31 cellular contexts compared by ENCODE assay signal in genomic region chr13:111855016-111855590, GRCh38.
"Had no signal": no experiment of that assay in that cellular context is flagged by ENCODE, and none has a peak within 500 bp of the region (broad histone marks: within the 10 kb centered on the region; RNA-seq: fewer than 3 reads in every experiment).

No MANE protein-coding gene starts in this region.

- H3K27ac ChIP-seq: adrenal gland, body of pancreas, coronary artery, dorsolateral prefrontal cortex, foreskin keratinocyte, gastrocnemius medialis, heart left ventricle had no signal

- H3K4me3 ChIP-seq: adrenal gland, body of pancreas, coronary artery, dorsolateral prefrontal cortex, gastrocnemius medialis, heart left ventricle had no signal

- DNase-seq: activated CD4-positive, alpha-beta memory T cell treated with anti-CD3 and anti-CD28 coated beads for 36 hours; activated CD4-positive, alpha-beta T cell treated with anti-CD3 and anti-CD28 coated beads for 36 hours; activated CD4-positive, alpha-beta T cell treated with anti-CD3 and anti-CD28 coated beads, Interleukin-2, amount 10 ng/mL, durations not matched to agents 24 days and 14 days; activated CD4-positive, CD25-positive, alpha-beta regulatory T cell; activated CD4-positive, CD25-positive, alpha-beta regulatory T cell treated with anti-CD3 and anti-CD28 coated beads, Interleukin-2, amount 50 U/mL, for 72 hours; activated CD8-positive, alpha-beta memory T cell treated with anti-CD3 and anti-CD28 coated beads, Interleukin-2, amount 10 ng/mL, durations not matched to agents 7 days and 5 days; activated CD8-positive, alpha-beta memory T cell treated with anti-CD3 and anti-CD28 coated beads, Interleukin-2, amount 50 U/mL, for 4 hours; activated CD8-positive, alpha-beta T cell treated with anti-CD3 and anti-CD28 coated beads, Interleukin-2, amount 10 ng/mL, durations not matched to agents 7 days and 5 days; activated effector memory CD4-positive, alpha-beta T cell treated with anti-CD3 and anti-CD28 coated beads, Interleukin-2, amount 50 U/mL, for 16 hours; activated naive CD4-positive, alpha-beta T cell treated with anti-CD3 and anti-CD28 coated beads for 36 hours; activated naive CD8-positive, alpha-beta T cell treated with anti-CD3 and anti-CD28 coated beads for 36 hours; activated naive CD8-positive, alpha-beta T cell treated with anti-CD3 and anti-CD28 coated beads, Interleukin-2, amount 50 U/mL, for 24 hours; activated T-cell treated with anti-CD3 and anti-CD28 coated beads, Interleukin-2, amount 50 U/mL, for 1 hour; activated T-cell treated with anti-CD3 and anti-CD28 coated beads, Interleukin-2, amount 50 U/mL, for 48 hours; amygdala; aorta; body of pancreas; central memory CD4-positive, alpha-beta T cell; cerebellar nuclear complex; dorsolateral prefrontal cortex; effector memory CD4-positive, alpha-beta T cell; foreskin keratinocyte; gastrocnemius medialis; glutamatergic neuron; heart left ventricle; T-helper 1 cell; T-helper 17 cell; T1000 had no signal

- ATAC-seq: activated CD4-positive, alpha-beta T cell treated with anti-CD3 and anti-CD28 coated beads for 36 hours; activated CD8-positive, alpha-beta memory T cell treated with anti-CD3 and anti-CD28 coated beads, Interleukin-2, amount 10 ng/mL, durations not matched to agents 7 days and 5 days; activated CD8-positive, alpha-beta T cell treated with anti-CD3 and anti-CD28 coated beads, Interleukin-2, amount 10 ng/mL, durations not matched to agents 7 days and 5 days; activated naive CD8-positive, alpha-beta T cell treated with anti-CD3 and anti-CD28 coated beads, Interleukin-2, amount 50 U/mL, for 24 hours; body of pancreas; esophagus mucosa; foreskin keratinocyte; gastrocnemius medialis; T-helper 17 cell had no signal

- H3K27me3 ChIP-seq: adrenal gland, foreskin keratinocyte, gastrocnemius medialis had no signal

- H3K4me1 ChIP-seq: adrenal gland, body of pancreas, foreskin keratinocyte, gastrocnemius medialis had no signal

- H3K9me3 ChIP-seq: adrenal gland, body of pancreas, gastrocnemius medialis, heart left ventricle had no signal

- H3K36me3 ChIP-seq: adrenal gland, gastrocnemius medialis, heart left ventricle had no signal
